ENCODE assay signal across 24 cellular contexts in the genomic region with DNA sequence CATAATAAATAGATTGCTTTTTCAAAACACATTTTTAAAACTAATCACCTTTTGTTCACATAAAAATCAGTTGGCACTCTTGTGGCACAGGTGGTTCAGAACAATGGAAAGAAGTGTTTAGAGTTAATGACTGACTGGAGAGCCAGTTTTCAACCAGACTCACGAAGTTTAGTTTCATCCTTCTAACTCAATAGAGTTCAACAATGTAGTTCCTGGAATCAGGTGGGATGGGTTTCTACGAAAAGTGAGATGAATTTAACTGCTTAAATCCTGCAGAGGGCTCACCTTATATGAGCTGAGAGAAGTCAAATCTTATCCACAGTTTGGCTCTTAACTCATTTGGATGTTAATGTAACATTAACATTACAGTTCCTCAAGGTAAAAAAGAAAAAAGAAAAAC.
DNase-seq lines count a peak whose midpoint lies in the region; ATAC-seq and TF ChIP-seq lines count a peak whose summit lies in the region.
"Had no signal": no experiment of that assay in that cellular context is flagged by ENCODE, and none has a peak within 500 bp of the region (broad histone marks: within the 10 kb centered on the region; RNA-seq: fewer than 3 reads in every experiment).

No MANE protein-coding gene starts in this region.

- H3K9ac ChIP-seq in Karpas-422 (ENCODE audit: low read length): no peak overlapping the region
- H3K9ac ChIP-seq: BLaER1 had no signal

- H3K4me1 ChIP-seq in GM23338 (ENCODE audit: insufficient read depth): peaks cover 18% of the 10 kb centered on the region
- H3K4me1 ChIP-seq in Karpas-422 (ENCODE audit: low read length): peaks cover 13% of the 10 kb centered on the region
- H3K4me1 ChIP-seq: BLaER1, suprapubic skin, upper lobe of left lung had no signal

- peaks cover 24% of the 10 kb centered on the region for H3K36me3 Mint-ChIP-seq in activated naive CD8-positive, alpha-beta T cell treated with anti-CD3 and anti-CD28 coated beads, Interleukin-2, amount 10 ng/mL, durations not matched to agents 7 days and 5 days
- no peaks in the 10 kb centered on the region for H3K36me3 Mint-ChIP-seq in activated naive CD8-positive, alpha-beta T cell treated with anti-CD3 and anti-CD28 coated beads for 36 hours
- H3K36me3 Mint-ChIP-seq in GM23338 (ENCODE audit: low read depth): peaks cover 48% of the 10 kb centered on the region
- no peaks in the 10 kb centered on the region for H3K36me3 Mint-ChIP-seq in activated naive CD8-positive, alpha-beta T cell treated with anti-CD3 and anti-CD28 coated beads, Interleukin-2, amount 50 U/mL, for 24 hours (ENCODE audit: low read depth)
- H3K36me3 Mint-ChIP-seq: stimulated activated naive B cell treated with anti-CD40 and anti-IgM and Interleukin-4, amounts not matched to agents 10 μg/mL and 1 μg/mL and 100 μg/mL, for 72 hours had no signal

- H3K79me2 ChIP-seq in GM23338 (replicated peaks; ENCODE audit: insufficient read depth) (no peaks in the 10 kb centered on the region; the same call in 1 of the 2 replicates), Karpas-422 (ENCODE audit: low read length) (no peaks in the 10 kb centered on the region)

- peak; percentile 78 for ATAC-seq in activated naive CD8-positive, alpha-beta T cell treated with anti-CD3 and anti-CD28 coated beads, Interleukin-2, amount 10 ng/mL, durations not matched to agents 7 days and 5 days (ENCODE audit: low read depth)
- ATAC-seq in GM23338 (peak; percentile 34; the same call in 2 of the 3 replicates), HG02885 (IDR thresholded peaks at IDR 0.05; ENCODE audit: poor library complexity, unreplicated experiment) (no peak)
- ATAC-seq in activated naive CD8-positive, alpha-beta T cell treated with anti-CD3 and anti-CD28 coated beads, Interleukin-2, amount 50 U/mL, for 24 hours: peak; percentile 46
- ATAC-seq: stimulated activated naive B cell treated with anti-CD40 and anti-IgM and Interleukin-4, amounts not matched to agents 10 μg/mL and 1 μg/mL and 100 μg/mL, for 72 hours had no signal

- H3K27ac ChIP-seq in GM23338 (ENCODE audit: low read depth): no peak overlapping the region
- H3K27ac ChIP-seq in Karpas-422 (ENCODE audit: low read length): no peak overlapping the region
- H3K27ac ChIP-seq: BLaER1, esophagus muscularis mucosa, suprapubic skin, upper lobe of left lung had no signal

- POLR2A ChIA-PET in activated naive CD8-positive, alpha-beta T cell treated with anti-CD3 and anti-CD28 coated beads, Interleukin-2, amount 10 ng/mL, durations not matched to agents 7 days and 5 days (lab: Charles Lee): interaction anchor here (2.9 kb wide), 1 partner anchor 30 kb away, joined by 19 read pairs; no protein-coding TSS in a partner anchor

- H3K27me3 ChIP-seq in GM23338 (ENCODE audit: insufficient read depth) (no peaks in the 10 kb centered on the region), Karpas-422 (ENCODE audit: low read length) (no peaks in the 10 kb centered on the region)
- H3K27me3 ChIP-seq: BLaER1, esophagus muscularis mucosa, suprapubic skin, upper lobe of left lung had no signal

- H3K4me3 ChIP-seq in GM23338 (no peak overlapping the region), Karpas-422 (ENCODE audit: low read length) (no peak overlapping the region)
- H3K4me3 ChIP-seq: BLaER1, esophagus muscularis mucosa, suprapubic skin, upper lobe of left lung had no signal

- H3F3A ChIP-seq in GM23338 (replicated peaks; ENCODE audit: low read depth): no peaks in the 10 kb centered on the region

- H3K4me3 Mint-ChIP-seq in activated naive CD8-positive, alpha-beta T cell treated with anti-CD3 and anti-CD28 coated beads, Interleukin-2, amount 10 ng/mL, durations not matched to agents 7 days and 5 days: peak overlapping the region; percentile 53
- H3K4me3 Mint-ChIP-seq in activated naive CD8-positive, alpha-beta T cell treated with anti-CD3 and anti-CD28 coated beads for 36 hours: no peak overlapping the region
- H3K4me3 Mint-ChIP-seq in GM23338: no peak overlapping the region
- H3K4me3 Mint-ChIP-seq in activated naive CD8-positive, alpha-beta T cell treated with anti-CD3 and anti-CD28 coated beads, Interleukin-2, amount 50 U/mL, for 24 hours: no peak overlapping the region
- H3K4me3 Mint-ChIP-seq: brain; endodermal cell; nephron; stimulated activated naive B cell treated with anti-CD40 and anti-IgM and Interleukin-4, amounts not matched to agents 10 μg/mL and 1 μg/mL and 100 μg/mL, for 72 hours had no signal

- H3K36me3 ChIP-seq in GM23338 (ENCODE audit: insufficient read depth) (peaks cover 3% of the 10 kb centered on the region; the same call in 1 of the 2 replicates), Karpas-422 (ENCODE audit: insufficient read depth, low read length) (no peaks in the 10 kb centered on the region; the same call in 1 of the 2 replicates)
- H3K36me3 ChIP-seq: BLaER1 had no signal

- H3K27ac Mint-ChIP-seq in activated naive CD8-positive, alpha-beta T cell treated with anti-CD3 and anti-CD28 coated beads, Interleukin-2, amount 10 ng/mL, durations not matched to agents 7 days and 5 days: peak overlapping the region; percentile 66
- no peak overlapping the region for H3K27ac Mint-ChIP-seq in activated naive CD8-positive, alpha-beta T cell treated with anti-CD3 and anti-CD28 coated beads for 36 hours
- no peak overlapping the region for H3K27ac Mint-ChIP-seq in GM23338
- no peak overlapping the region for H3K27ac Mint-ChIP-seq in activated naive CD8-positive, alpha-beta T cell treated with anti-CD3 and anti-CD28 coated beads, Interleukin-2, amount 50 U/mL, for 24 hours
- H3K27ac Mint-ChIP-seq: brain; endodermal cell; nephron; stimulated activated naive B cell treated with anti-CD40 and anti-IgM and Interleukin-4, amounts not matched to agents 10 μg/mL and 1 μg/mL and 100 μg/mL, for 72 hours had no signal

- 0 out of 4 replicates have a peak, but pooled peaks of 1 of the 2 experiments have one; percentile 10 for TF ChIP-seq CTCF in GM23338 (conservative IDR thresholded peaks at IDR 0.05; ENCODE audit: low read depth in 2 of 2)

- H3K9me3 Mint-ChIP-seq in activated naive CD8-positive, alpha-beta T cell treated with anti-CD3 and anti-CD28 coated beads, Interleukin-2, amount 10 ng/mL, durations not matched to agents 7 days and 5 days: peaks cover 13% of the 10 kb centered on the region
- H3K9me3 Mint-ChIP-seq in activated naive CD8-positive, alpha-beta T cell treated with anti-CD3 and anti-CD28 coated beads for 36 hours: no peaks in the 10 kb centered on the region
- no peaks in the 10 kb centered on the region for H3K9me3 Mint-ChIP-seq in GM23338
- peaks cover 4% of the 10 kb centered on the region for H3K9me3 Mint-ChIP-seq in activated naive CD8-positive, alpha-beta T cell treated with anti-CD3 and anti-CD28 coated beads, Interleukin-2, amount 50 U/mL, for 24 hours
- H3K9me3 Mint-ChIP-seq: brain; endodermal cell; nephron; stimulated activated naive B cell treated with anti-CD40 and anti-IgM and Interleukin-4, amounts not matched to agents 10 μg/mL and 1 μg/mL and 100 μg/mL, for 72 hours had no signal

- H3K9me2 ChIP-seq in GM23338 (ENCODE audit: insufficient read depth) (no peaks in the 10 kb centered on the region), Karpas-422 (replicated peaks; ENCODE audit: insufficient read depth, low read length) (no peaks in the 10 kb centered on the region)

- H2AFZ ChIP-seq in GM23338 (no peak overlapping the region), Karpas-422 (ENCODE audit: low read length) (no peak overlapping the region)

- peaks cover 39% of the 10 kb centered on the region for H3K4me1 Mint-ChIP-seq in activated naive CD8-positive, alpha-beta T cell treated with anti-CD3 and anti-CD28 coated beads, Interleukin-2, amount 10 ng/mL, durations not matched to agents 7 days and 5 days
- peaks cover 13% of the 10 kb centered on the region for H3K4me1 Mint-ChIP-seq in activated naive CD8-positive, alpha-beta T cell treated with anti-CD3 and anti-CD28 coated beads for 36 hours
- peaks cover 22% of the 10 kb centered on the region for H3K4me1 Mint-ChIP-seq in GM23338
- peaks cover 23% of the 10 kb centered on the region for H3K4me1 Mint-ChIP-seq in activated naive CD8-positive, alpha-beta T cell treated with anti-CD3 and anti-CD28 coated beads, Interleukin-2, amount 50 U/mL, for 24 hours
- H3K4me1 Mint-ChIP-seq: brain; nephron; stimulated activated naive B cell treated with anti-CD40 and anti-IgM and Interleukin-4, amounts not matched to agents 10 μg/mL and 1 μg/mL and 100 μg/mL, for 72 hours had no signal

- no peak for DNase-seq in activated naive CD8-positive, alpha-beta T cell treated with anti-CD3 and anti-CD28 coated beads, Interleukin-2, amount 10 ng/mL, durations not matched to agents 7 days and 5 days
- no peak for DNase-seq in activated naive CD8-positive, alpha-beta T cell treated with anti-CD3 and anti-CD28 coated beads for 36 hours
- DNase-seq in GM23338 (ENCODE audit: low spot score) (no peak), renal cortical epithelial cell (ENCODE audit: low read depth) (peak; percentile 84), Karpas-422 (no peak)
- DNase-seq in activated naive CD8-positive, alpha-beta T cell treated with anti-CD3 and anti-CD28 coated beads, Interleukin-2, amount 50 U/mL, for 24 hours: no peak
- DNase-seq: dermis blood vessel endothelial cell; DMS153; endodermal cell; foreskin fibroblast; NCI-H1092; NCI-H1930; NCI-H2171 treated with DMSO at 0.1 percent for 48 hours; NCI-H510A; SIG-M5; stimulated activated naive B cell treated with anti-CD40 and anti-IgM and Interleukin-4, amounts not matched to agents 10 μg/mL and 1 μg/mL and 100 μg/mL, for 72 hours; SW 1271; upper lobe of left lung had no signal

- H3K27me3 Mint-ChIP-seq in activated naive CD8-positive, alpha-beta T cell treated with anti-CD3 and anti-CD28 coated beads, Interleukin-2, amount 10 ng/mL, durations not matched to agents 7 days and 5 days: peaks cover 2% of the 10 kb centered on the region
- no peaks in the 10 kb centered on the region for H3K27me3 Mint-ChIP-seq in activated naive CD8-positive, alpha-beta T cell treated with anti-CD3 and anti-CD28 coated beads for 36 hours
- H3K27me3 Mint-ChIP-seq in GM23338 (ENCODE audit: insufficient read depth, low read depth, poor library complexity): peaks cover 3% of the 10 kb centered on the region
- H3K27me3 Mint-ChIP-seq in activated naive CD8-positive, alpha-beta T cell treated with anti-CD3 and anti-CD28 coated beads, Interleukin-2, amount 50 U/mL, for 24 hours: no peaks in the 10 kb centered on the region
- H3K27me3 Mint-ChIP-seq: stimulated activated naive B cell treated with anti-CD40 and anti-IgM and Interleukin-4, amounts not matched to agents 10 μg/mL and 1 μg/mL and 100 μg/mL, for 72 hours had no signal

- H3K9me3 ChIP-seq in Karpas-422 (ENCODE audit: low read length): no peaks in the 10 kb centered on the region
- H3K9me3 ChIP-seq: esophagus muscularis mucosa, suprapubic skin, upper lobe of left lung had no signal

- H3K4me2 ChIP-seq in GM23338 (peak overlapping the region; percentile 35; the same call in 1 of the 2 replicates), Karpas-422 (ENCODE audit: low read depth, low read length, poor library complexity, severe bottlenecking) (no peak overlapping the region)
- H3K4me2 ChIP-seq: BLaER1 had no signal

- H4K20me1 ChIP-seq in GM23338 (replicated peaks; ENCODE audit: insufficient read depth): no peaks in the 10 kb centered on the region
- H4K20me1 ChIP-seq in Karpas-422 (ENCODE audit: insufficient read depth, low read depth, low read length): no peaks in the 10 kb centered on the region
- H4K20me1 ChIP-seq: BLaER1 had no signal

TF ChIP-seq in GM23338, 12 proteins besides CTCF, POLR2A, EP300 and RAD21:
- TF ChIP-seq CREB1 (CRISPR knock-in tag; IDR thresholded peaks at IDR 0.05; ENCODE audit: low read depth): no peak
